ENCODE assay signal across 10 cellular contexts in genomic region chr1:201702936-201703335, GRCh38.
A peak's percentile ranks its signal among the peaks of the same experiment; 100 is the strongest.
DNase-seq lines count a peak whose midpoint lies in the region; ATAC-seq and TF ChIP-seq lines count a peak whose summit lies in the region.
"Had no signal": no experiment of that assay in that cellular context is flagged by ENCODE, and none has a peak within 500 bp of the region (broad histone marks: within the 10 kb centered on the region; RNA-seq: fewer than 3 reads in every experiment).

No MANE protein-coding gene starts in this region.

- H3K4me3 ChIP-seq in left ventricle myocardium inferior, result no peak overlapping the region
- no peak overlapping the region for H3K4me3 ChIP-seq in thoracic aorta
- H3K4me3 ChIP-seq: MG63, skin epidermis had no signal

- H3K36me3 ChIP-seq in left ventricle myocardium inferior (no peaks in the 10 kb centered on the region), thoracic aorta (no peaks in the 10 kb centered on the region)

- DNase-seq in M059J (ENCODE audit: low read depth) (peak; percentile 86), NCI-H82 treated with DMSO at 0.1 percent for 48 hours (lab: John Stamatoyannopoulos, UW; ENCODE audit: unreplicated experiment) (peak; percentile 96), left ventricle myocardium inferior (no peak), thoracic aorta (ENCODE audit: low spot score) (no peak), MV-4-11 (lab: John Stamatoyannopoulos, UW) (no peak), RPMI8226 (no peak)
- no peak for DNase-seq in activated T-cell treated with anti-CD3 and anti-CD28 coated beads, Interleukin-2, amount 50 U/mL, for 1 hour
- DNase-seq: MG63 had no signal

- H3K27ac ChIP-seq in left ventricle myocardium inferior (replicated peaks) (peak overlapping the region; percentile 85), thoracic aorta (peak overlapping the region; percentile 3 to 26)

- no peaks in the 10 kb centered on the region for H3K9me3 ChIP-seq in left ventricle myocardium inferior (replicated peaks)
- no peaks in the 10 kb centered on the region for H3K9me3 ChIP-seq in thoracic aorta
- H3K9me3 ChIP-seq: MG63 had no signal

- H3K27me3 ChIP-seq in left ventricle myocardium inferior (ENCODE audit: low read depth) (no peaks in the 10 kb centered on the region), thoracic aorta (replicated peaks; ENCODE audit: insufficient read depth) (no peaks in the 10 kb centered on the region)
- H3K27me3 ChIP-seq: MG63 had no signal

- TF ChIP-seq CTCF in left ventricle myocardium inferior (IDR thresholded peaks at IDR 0.05; ENCODE audit: borderline replicate concordance), result no peak
- TF ChIP-seq CTCF in thoracic aorta (IDR thresholded peaks at IDR 0.05), result no peak

- peaks cover 53% of the 10 kb centered on the region for H3K4me1 ChIP-seq in left ventricle myocardium inferior
- H3K4me1 ChIP-seq in thoracic aorta (ENCODE audit: control insufficient read depth in 1 of 2, low read depth in 2 of 2), result peaks cover 5 to 18% of the 10 kb centered on the region in 2 donors

- intact Hi-C loops in left ventricle myocardium inferior (cut with micrococcal nuclease), result loop anchor here (2.0 kb wide), 1 partner anchor 142 kb away; no protein-coding TSS in a partner anchor

- ATAC-seq in thoracic aorta (ENCODE audit: insufficient number of reproducible peaks, low FRiP score, low read depth), result no peak
- no peak for ATAC-seq in GM18519 (IDR thresholded peaks at IDR 0.05; ENCODE audit: low FRiP score, unreplicated experiment)

Comparison
In these comparisons a context has a peak if more than half of its experiments do, and no peak if none do; other contexts are left out.
1. DNase-seq: peak in M059J (single experiment) and NCI-H82 treated with DMSO at 0.1 percent for 48 hours (single experiment); none in left ventricle myocardium inferior (single experiment), thoracic aorta (single experiment), MV-4-11 (single experiment), RPMI8226 (single experiment) and activated T-cell treated with anti-CD3 and anti-CD28 coated beads, Interleukin-2, amount 50 U/mL, for 1 hour (single experiment).